In genomic region chr7:88204525-88205103, GRCh38 we compare ENCODE assay signal across 2 cellular contexts.
TF ChIP-seq lines count a peak whose summit lies in the region.

No MANE protein-coding gene starts in this region.

TF ChIP-seq in HepG2, 621 proteins besides CTCF, POLR2A, EP300 and RAD21:
- TF ChIP-seq ZNF530 (CRISPR knock-in tag; IDR thresholded peaks at IDR 0.05; ENCODE audit: low read depth) (no peak), CEBPB (IDR thresholded peaks at IDR 0.05; ENCODE audit: borderline replicate concordance, low read depth, low read length) (peak; percentile 48; the same call in 1 of the 2 replicates), CEBPG (CRISPR knock-in tag; IDR thresholded peaks at IDR 0.05) (peak; percentile 22; the same call in 1 of the 2 replicates)
- TF ChIP-seq, protein P1, sequence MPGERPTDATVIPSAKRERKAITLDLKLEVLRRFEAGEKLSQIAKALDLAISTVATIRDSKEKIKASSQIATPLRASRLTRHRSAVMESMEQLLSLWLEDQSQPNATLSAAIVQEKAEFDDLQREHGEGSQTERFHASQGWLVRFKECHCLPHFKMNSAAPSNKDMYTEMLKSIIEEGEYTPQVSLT (CRISPR knock-in tag; IDR thresholded peaks at IDR 0.05; ENCODE audit: borderline replicate concordance, low read depth), result no peak

TF ChIP-seq in GM12878, 131 proteins besides CTCF, POLR2A, EP300 and RAD21:
- TF ChIP-seq POLR2AphosphoS5 (IDR thresholded peaks at IDR 0.05; ENCODE audit: low read length), result peak; percentile 67
- TF ChIP-seq EED (IDR thresholded peaks at IDR 0.05; ENCODE audit: low read depth), result no peak
